In genomic region chr1:63824386-63824898, GRCh38 we compare ENCODE assay signal across 26 cellular contexts. TPM values are rescaled to one million over a fixed set of nuclear protein-coding genes. Genes with fewer than 3 reads are reported as not detected.
DNase-seq lines count a peak whose midpoint lies in the region; ATAC-seq, FAIRE-seq and TF ChIP-seq lines count a peak whose summit lies in the region.
"Had no signal": no experiment of that assay in that cellular context is flagged by ENCODE, and none has a peak within 500 bp of the region (broad histone marks: within the 10 kb centered on the region; RNA-seq: fewer than 3 reads in every experiment).

No MANE protein-coding gene starts in this region.

- no peak overlapping the region for H3K4me3 Mint-ChIP-seq in astrocyte (ENCODE audit: unreplicated experiment)
- no peak overlapping the region for H3K4me3 Mint-ChIP-seq in neural progenitor cell
- H3K4me3 Mint-ChIP-seq: CD14-positive monocyte, GM23338, H9, HFFc6 had no signal

- no peak for TF ChIP-seq EP300 in SK-N-SH (IDR thresholded peaks at IDR 0.05; ENCODE audit: borderline replicate concordance in 1 of 2, low read depth in 1 of 2, low read length in 1 of 2)

- TF ChIP-seq CTCF in SK-N-SH (IDR thresholded peaks at IDR 0.05) (no peak), astrocyte (IDR thresholded peaks at IDR 0.05; ENCODE audit: insufficient read depth, low read depth, low read length) (no peak), neural progenitor cell (IDR thresholded peaks at IDR 0.05) (no peak), hepatocyte (IDR thresholded peaks at IDR 0.05; ENCODE audit: poor library complexity) (no peak)

- H3K4me1 Mint-ChIP-seq in astrocyte (ENCODE audit: low read depth, unreplicated experiment), result peaks cover 53% of the 10 kb centered on the region
- H3K4me1 Mint-ChIP-seq in neural progenitor cell, result peaks cover 28% of the 10 kb centered on the region

- H3K9ac ChIP-seq in SK-N-SH (no peak overlapping the region), astrocyte (ENCODE audit: low read length) (no peak overlapping the region), neural progenitor cell (no peak overlapping the region)

- no peak for TF ChIP-seq RAD21 in SK-N-SH (IDR thresholded peaks at IDR 0.05; ENCODE audit: low read length)

- no peaks in the 10 kb centered on the region for H3K27me3 Mint-ChIP-seq in astrocyte (ENCODE audit: low read depth, unreplicated experiment)
- H3K27me3 Mint-ChIP-seq in neural progenitor cell (ENCODE audit: insufficient read depth, low read depth), result no peaks in the 10 kb centered on the region

- H3K9me2 ChIP-seq in SK-N-SH (no peaks in the 10 kb centered on the region), hepatocyte (replicated peaks; ENCODE audit: insufficient read depth) (no peaks in the 10 kb centered on the region)

- H3K9me3 ChIP-seq in SK-N-SH (no peaks in the 10 kb centered on the region), astrocyte (ENCODE audit: insufficient read depth, low read depth, low read length) (no peaks in the 10 kb centered on the region), neural progenitor cell (ENCODE audit: low read depth) (no peaks in the 10 kb centered on the region), hepatocyte (ENCODE audit: low read depth) (no peaks in the 10 kb centered on the region)
- H3K9me3 ChIP-seq: BE2C had no signal

- H3K4me2 ChIP-seq in SK-N-SH (no peak overlapping the region), astrocyte (ENCODE audit: low read length) (no peak overlapping the region), neural progenitor cell (no peak overlapping the region), hepatocyte (no peak overlapping the region)
- H3K4me2 ChIP-seq: GM23338 had no signal

- H3K36me3 Mint-ChIP-seq in astrocyte (ENCODE audit: low read depth, unreplicated experiment) (peaks cover 4% of the 10 kb centered on the region), neural progenitor cell (peaks cover 4% of the 10 kb centered on the region)
- H3K36me3 Mint-ChIP-seq: CD14-positive monocyte had no signal

- H3K27ac ChIP-seq in SK-N-SH (ENCODE audit: low read depth in 2 of 2, low read length in 1 of 2), result no peak overlapping the region
- no peak overlapping the region for H3K27ac ChIP-seq in astrocyte (ENCODE audit: low read depth, low read length)
- peak overlapping the region; percentile 44 for H3K27ac ChIP-seq in neural progenitor cell
- H3K27ac ChIP-seq in hepatocyte, result no peak overlapping the region
- H3K27ac ChIP-seq: 22Rv1, HL-60, RWPE1 had no signal

- POLR2A ChIA-PET in SK-N-SH (lab: Yijun Ruan, JAX), result no interaction called here

- CTCF ChIA-PET in SK-N-SH (lab: Yijun Ruan, JAX), result interaction anchor here (1.6 kb wide), 1 partner anchor 11 kb away, joined by 4 read pairs; no protein-coding TSS in a partner anchor

- no peak for FAIRE-seq in astrocyte (lab: Jason Lieb, UNC)
- FAIRE-seq: GM12892 had no signal

- H4K20me1 ChIP-seq in SK-N-SH (ENCODE audit: insufficient read depth), result no peaks in the 10 kb centered on the region
- peaks cover 33% of the 10 kb centered on the region for H4K20me1 ChIP-seq in astrocyte (ENCODE audit: insufficient read depth, low read length)
- H4K20me1 ChIP-seq in neural progenitor cell (ENCODE audit: low read depth), result peaks cover 5% of the 10 kb centered on the region
- H4K20me1 ChIP-seq in hepatocyte (ENCODE audit: insufficient read depth, poor library complexity, severe bottlenecking), result peaks cover 7% of the 10 kb centered on the region

- H3K27ac Mint-ChIP-seq in astrocyte (ENCODE audit: unreplicated experiment) (peak overlapping the region; percentile 1), neural progenitor cell (no peak overlapping the region)
- H3K27ac Mint-ChIP-seq: CD14-positive monocyte, GM23338, H9, HFFc6 had no signal

- H3K27me3 ChIP-seq in SK-N-SH (ENCODE audit: insufficient read depth), result no peaks in the 10 kb centered on the region
- no peaks in the 10 kb centered on the region for H3K27me3 ChIP-seq in astrocyte (ENCODE audit: insufficient read depth, low read length)
- H3K27me3 ChIP-seq in neural progenitor cell, result no peaks in the 10 kb centered on the region
- no peaks in the 10 kb centered on the region for H3K27me3 ChIP-seq in hepatocyte
- H3K27me3 ChIP-seq: BE2C had no signal

- H3K79me2 ChIP-seq in SK-N-SH (ENCODE audit: insufficient read depth), result no peaks in the 10 kb centered on the region
- H3K79me2 ChIP-seq in astrocyte (ENCODE audit: insufficient read depth, low read length), result peaks cover 32% of the 10 kb centered on the region
- H3K79me2 ChIP-seq in neural progenitor cell (ENCODE audit: low read depth), result peaks cover 100% of the 10 kb centered on the region
- peaks cover 84% of the 10 kb centered on the region for H3K79me2 ChIP-seq in hepatocyte

- ATAC-seq in SK-N-SH treated with all-trans-retinoic acid at 6 μM for 48 hours (no peak), GM18511 (IDR thresholded peaks at IDR 0.05; ENCODE audit: unreplicated experiment) (no peak)
- ATAC-seq: GM23338 had no signal

- 69% methylated on average over 2 of the region's 2 CpGs for WGBS in SK-N-SH (ENCODE audit: low lambda C conversion rate)
- 91% methylated on average over 2 of the region's 2 CpGs for WGBS in hepatocyte (ENCODE audit: low lambda C conversion rate, missing lambda C conversion rate)

- DNase-seq in SK-N-SH (no peak), astrocyte (ENCODE audit: low read depth) (no peak), neural progenitor cell (ENCODE audit: low spot score) (no peak), hepatocyte (ENCODE audit: low spot score) (no peak), KG1 (lab: John Stamatoyannopoulos, UW) (no peak)
- DNase-seq: BE2C, Calu3, DMS153, DND-41, H9, HFFc6, Kasumi-1, NCI-H2029, NCI-H446 treated with DMSO at 0.1 percent for 48 hours, NCI-H526, NCI-H82, SHP77, SW 1271 had no signal

- H2AFZ ChIP-seq in SK-N-SH (ENCODE audit: low read depth) (no peak overlapping the region), astrocyte (ENCODE audit: low read depth, low read length) (no peak overlapping the region), neural progenitor cell (replicated peaks) (no peak overlapping the region), hepatocyte (no peak overlapping the region)
- H2AFZ ChIP-seq: GM23338 had no signal

- H3K36me3 ChIP-seq in SK-N-SH (replicated peaks in 1 of 2; ENCODE audit: control insufficient read depth in 1 of 2, insufficient read depth in 2 of 2, low read length in 1 of 2) (no peaks in the 10 kb centered on the region), astrocyte (ENCODE audit: insufficient read depth, low read length) (no peaks in the 10 kb centered on the region), neural progenitor cell (no peaks in the 10 kb centered on the region), hepatocyte (replicated peaks; ENCODE audit: insufficient read depth, low read depth) (no peaks in the 10 kb centered on the region)
- H3K36me3 ChIP-seq: BE2C had no signal

- peaks cover 9% of the 10 kb centered on the region for H3K9me3 Mint-ChIP-seq in astrocyte (ENCODE audit: unreplicated experiment)
- H3K9me3 Mint-ChIP-seq in neural progenitor cell, result peaks cover 3% of the 10 kb centered on the region

- H3K4me1 ChIP-seq in SK-N-SH (ENCODE audit: control insufficient read depth in 1 of 2, insufficient read depth in 2 of 2, low read depth in 1 of 2, low read length in 1 of 2) (peaks cover 6 to 21% of the 10 kb centered on the region in 2 experiments; a peak in 3 of 4 replicates), astrocyte (ENCODE audit: insufficient read depth, low read length) (peaks cover 22% of the 10 kb centered on the region), neural progenitor cell (peaks cover 5% of the 10 kb centered on the region), hepatocyte (ENCODE audit: insufficient read depth) (peaks cover 14% of the 10 kb centered on the region)
- H3K4me1 ChIP-seq: BE2C had no signal

- H3F3A ChIP-seq in SK-N-SH (replicated peaks; ENCODE audit: insufficient read depth) (no peaks in the 10 kb centered on the region), neural progenitor cell (ENCODE audit: low read depth) (peaks cover 17% of the 10 kb centered on the region)

- no peak overlapping the region for H3K4me3 ChIP-seq in SK-N-SH (ENCODE audit: low read depth in 2 of 2, low read length in 1 of 2)
- H3K4me3 ChIP-seq in astrocyte (ENCODE audit: insufficient read depth, low read depth, low read length), result no peak overlapping the region
- no peak overlapping the region for H3K4me3 ChIP-seq in neural progenitor cell
- H3K4me3 ChIP-seq in hepatocyte, result no peak overlapping the region
- H3K4me3 ChIP-seq: GM23338 had no signal

TF ChIP-seq in SK-N-SH, 30 proteins besides CTCF, POLR2A, EP300 and RAD21 (continues in another document):
- TF ChIP-seq PBX3 (IDR thresholded peaks at IDR 0.05), result no peak
- TF ChIP-seq RCOR1 (IDR thresholded peaks at IDR 0.05; ENCODE audit: low read length), result no peak
- no peak for TF ChIP-seq TAF1 (IDR thresholded peaks at IDR 0.05; ENCODE audit: borderline replicate concordance, low read depth, low read length)
- no peak for TF ChIP-seq YY1 (IDR thresholded peaks at IDR 0.05; ENCODE audit: low read depth)

TF ChIP-seq in SK-N-SH treated with all-trans-retinoic acid at 6 μM for 48 hours, 23 proteins besides CTCF, POLR2A, EP300 and RAD21 (continues in another document):
- TF ChIP-seq RARB (CRISPR knock-in tag; IDR thresholded peaks at IDR 0.05), result no peak
- TF ChIP-seq SNAI2 (CRISPR knock-in tag; IDR thresholded peaks at IDR 0.05), result no peak
- TF ChIP-seq ZNF8 (CRISPR knock-in tag; IDR thresholded peaks at IDR 0.05), result no peak
- no peak for TF ChIP-seq ARNTL (CRISPR knock-in tag; IDR thresholded peaks at IDR 0.05; ENCODE audit: borderline replicate concordance, low read depth)
- no peak for TF ChIP-seq CREB5 (CRISPR knock-in tag; IDR thresholded peaks at IDR 0.05; ENCODE audit: low read depth)
- TF ChIP-seq ESRRG (CRISPR knock-in tag; IDR thresholded peaks at IDR 0.05), result no peak
- no peak for TF ChIP-seq CSDC2 (CRISPR knock-in tag; IDR thresholded peaks at IDR 0.05)
- no peak for TF ChIP-seq TOX (CRISPR knock-in tag; IDR thresholded peaks at IDR 0.05; ENCODE audit: borderline replicate concordance)
- TF ChIP-seq ZNF565 (CRISPR knock-in tag; conservative IDR thresholded peaks at IDR 0.05; ENCODE audit: low read depth), result no peak
- TF ChIP-seq ZFP30 (CRISPR knock-in tag; IDR thresholded peaks at IDR 0.05), result no peak

RNA-seq across cellular contexts. Expression of gene ROR1, which starts 50.6 kb away (rescaled TPM):
- polyA plus RNA-seq in SK-N-SH (2012; rRNA removed), result 4.0 and 5.5 TPM in 2 replicates
- 6.1 and 6.7 TPM in 2 replicates for polyA plus RNA-seq in SK-N-SH (2012; cell fraction: cytosol; rRNA removed)
- 3.8 and 5.0 TPM in 2 replicates for polyA plus RNA-seq in SK-N-SH (2012; cell fraction: nucleus; rRNA removed)
- 38.3 and 40.5 TPM in 2 replicates for total RNA-seq in astrocyte
- total RNA-seq in neural progenitor cell (ENCODE audit: low replicate concordance), result 30.3 and 32.0 TPM in 2 replicates
- 27.7 and 28.3 TPM in 2 replicates for total RNA-seq in hepatocyte
- 16.4 and 21.9 TPM in 2 replicates for polyA plus RNA-seq in hepatocyte
- polyA plus RNA-seq: CD14-positive monocyte had no signal
